18 cellular contexts compared by ENCODE assay signal in genomic region chr9:125886365-125886764, GRCh38.
DNase-seq lines count a peak whose midpoint lies in the region; ATAC-seq and TF ChIP-seq lines count a peak whose summit lies in the region.
"Had no signal": no experiment of that assay in that cellular context is flagged by ENCODE, and none has a peak within 500 bp of the region (broad histone marks: within the 10 kb centered on the region; RNA-seq: fewer than 3 reads in every experiment).

No MANE protein-coding gene starts in this region.

- no peak for TF ChIP-seq CTCF in fibroblast of the aortic adventitia (IDR thresholded peaks at IDR 0.05; ENCODE audit: insufficient read depth, low read length)
- no peak for TF ChIP-seq CTCF in osteoblast (IDR thresholded peaks at IDR 0.05; ENCODE audit: extremely low read depth, low read depth, low read length)

- H3K27me3 ChIP-seq in osteoblast (ENCODE audit: insufficient read depth, low read length), result no peaks in the 10 kb centered on the region

- no peak overlapping the region for H3K27ac ChIP-seq in osteoblast (ENCODE audit: low read depth, low read length)
- H3K27ac ChIP-seq: neutrophil had no signal

- H3K4me2 ChIP-seq in osteoblast (ENCODE audit: insufficient read depth, low read length), result peak overlapping the region; percentile 11

- H3K4me1 ChIP-seq in osteoblast (ENCODE audit: insufficient read depth, low read length), result peaks cover 33% of the 10 kb centered on the region

- DNase-seq in NCI-H1417 (lab: John Stamatoyannopoulos, UW), result peak in 2 of 3 experiments; percentile 26 to 77
- DNase-seq in NCI-H1417 treated with DMSO at 0.1 percent for 48 hours (lab: John Stamatoyannopoulos, UW), result no peak
- peak; percentile 81 for DNase-seq in NCI-H69 (lab: John Stamatoyannopoulos, UW)
- DNase-seq in fibroblast of the aortic adventitia (ENCODE audit: low read depth), result peak; percentile 16
- DNase-seq in osteoblast (ENCODE audit: insufficient read length, low spot score, missing footprints), result peak; percentile 30
- DNase-seq in NCI-H128 (lab: John Stamatoyannopoulos, UW; ENCODE audit: unreplicated experiment), result no peak
- no peak for DNase-seq in stimulated activated CD4-positive, alpha-beta T cell treated with anti-CD3 and anti-CD28 coated beads, Interleukin-1b, Interleukin-23, amount 100 ng/mL, for 48 hours
- DNase-seq: activated CD4-positive, alpha-beta T cell treated with anti-CD3 and anti-CD28 coated beads for 4 hours; activated CD8-positive, alpha-beta memory T cell treated with anti-CD3 and anti-CD28 coated beads, Interleukin-2, amount 10 ng/mL, durations not matched to agents 7 days and 5 days; amniotic stem cell; central memory CD4-positive, alpha-beta T cell; hippocampal formation; kidney; MM.1S; NK-92 treated with Interleukin-12 subunit alpha and Interleukin-12 subunit beta, amount 100 ng/mL, for 24 hours had no signal

- H4K20me1 ChIP-seq in osteoblast (ENCODE audit: insufficient read depth, low read length), result peaks cover 8% of the 10 kb centered on the region

- H3K9me3 ChIP-seq in osteoblast (ENCODE audit: low read depth, low read length), result no peaks in the 10 kb centered on the region
- H3K9me3 ChIP-seq: neutrophil had no signal

- H3K4me3 ChIP-seq in fibroblast of the aortic adventitia (ENCODE audit: low read depth, low read length) (no peak overlapping the region), osteoblast (ENCODE audit: insufficient read depth, low read length) (no peak overlapping the region)

- ATAC-seq in GM19455 (IDR thresholded peaks at IDR 0.05; ENCODE audit: unreplicated experiment), result no peak
- ATAC-seq: activated CD8-positive, alpha-beta memory T cell treated with anti-CD3 and anti-CD28 coated beads, Interleukin-2, amount 10 ng/mL, durations not matched to agents 7 days and 5 days; stimulated activated effector memory CD8-positive, alpha-beta T cell treated with anti-CD3 and anti-CD28 coated beads, Interleukin-12 subunit alpha, Interleukin-12 subunit beta, amount 100 ng/mL, for 72 hours had no signal

- H2AFZ ChIP-seq in osteoblast (ENCODE audit: low read length), result no peak overlapping the region

- H3K79me2 ChIP-seq in osteoblast (ENCODE audit: insufficient read depth, low read length), result peaks cover 91% of the 10 kb centered on the region

- no peaks in the 10 kb centered on the region for H3K36me3 ChIP-seq in osteoblast (ENCODE audit: insufficient read depth, low read length)
- H3K36me3 ChIP-seq: neutrophil had no signal

Comparison
In these comparisons a context has a peak if more than half of its experiments do, and no peak if none do; other contexts are left out.
1. DNase-seq: peak in NCI-H1417 (2 of 3), NCI-H69 (single experiment), fibroblast of the aortic adventitia (single experiment) and osteoblast (single experiment); none in NCI-H1417 treated with DMSO at 0.1 percent for 48 hours (single experiment), NCI-H128 (single experiment) and stimulated activated CD4-positive, alpha-beta T cell treated with anti-CD3 and anti-CD28 coated beads, Interleukin-1b, Interleukin-23, amount 100 ng/mL, for 48 hours (single experiment).